In genomic region chr11:79959318-79959717, GRCh38 we compare ENCODE assay signal across 39 cellular contexts.
"Had no signal": no experiment of that assay in that cellular context is flagged by ENCODE, and none has a peak within 500 bp of the region (broad histone marks: within the 10 kb centered on the region; RNA-seq: fewer than 3 reads in every experiment).

No MANE protein-coding gene starts in this region.

- H3K27me3 ChIP-seq: adrenal gland, ascending aorta, body of pancreas, brain microvascular endothelial cell, breast epithelium, cardiac muscle cell had no signal

- H3K4me1 Mint-ChIP-seq: activated naive CD4-positive, alpha-beta T cell treated with anti-CD3 and anti-CD28 coated beads, Interleukin-2, amount 10 ng/mL, durations not matched to agents 7 days and 5 days; activated naive CD4-positive, alpha-beta T cell treated with anti-CD3 and anti-CD28 coated beads, Interleukin-2, amount 50 U/mL, for 24 hours; activated naive CD8-positive, alpha-beta T cell treated with anti-CD3 and anti-CD28 coated beads for 36 hours; activated naive CD8-positive, alpha-beta T cell treated with anti-CD3 and anti-CD28 coated beads, Interleukin-2, amount 10 ng/mL, durations not matched to agents 7 days and 5 days; activated naive CD8-positive, alpha-beta T cell treated with anti-CD3 and anti-CD28 coated beads, Interleukin-2, amount 50 U/mL, for 24 hours; activated T-helper 17 cell treated with anti-CD3 and anti-CD28 coated beads, Interleukin-2, amount 50 U/mL, for 72 hours; central memory CD8-positive, alpha-beta T cell had no signal

- H3K4me3 ChIP-seq: adrenal gland, ascending aorta, body of pancreas, breast epithelium, cardiac muscle cell had no signal

- H3K9me3 ChIP-seq: adrenal gland, body of pancreas had no signal

- FAIRE-seq: astrocyte, bronchial epithelial cell, colon had no signal

- H3K4me1 ChIP-seq: adrenal gland, ascending aorta, body of pancreas, breast epithelium had no signal

- H3K36me3 Mint-ChIP-seq: activated naive CD4-positive, alpha-beta T cell treated with anti-CD3 and anti-CD28 coated beads, Interleukin-2, amount 10 ng/mL, durations not matched to agents 7 days and 5 days; activated naive CD4-positive, alpha-beta T cell treated with anti-CD3 and anti-CD28 coated beads, Interleukin-2, amount 50 U/mL, for 24 hours; activated naive CD8-positive, alpha-beta T cell; activated naive CD8-positive, alpha-beta T cell treated with anti-CD3 and anti-CD28 coated beads for 36 hours; activated naive CD8-positive, alpha-beta T cell treated with anti-CD3 and anti-CD28 coated beads, Interleukin-2, amount 10 ng/mL, durations not matched to agents 7 days and 5 days; brain had no signal

- H3K27ac Mint-ChIP-seq: activated naive CD4-positive, alpha-beta T cell treated with anti-CD3 and anti-CD28 coated beads for 36 hours; activated naive CD4-positive, alpha-beta T cell treated with anti-CD3 and anti-CD28 coated beads, Interleukin-2, amount 10 ng/mL, durations not matched to agents 7 days and 5 days; activated naive CD4-positive, alpha-beta T cell treated with anti-CD3 and anti-CD28 coated beads, Interleukin-2, amount 50 U/mL, for 24 hours; activated naive CD4-positive, alpha-beta T cell treated with anti-CD3 and anti-CD28 coated beads, Interleukin-2, amount 50 U/mL, for 72 hours; activated naive CD8-positive, alpha-beta T cell; activated naive CD8-positive, alpha-beta T cell treated with anti-CD3 and anti-CD28 coated beads for 36 hours; activated naive CD8-positive, alpha-beta T cell treated with anti-CD3 and anti-CD28 coated beads, Interleukin-2, amount 10 ng/mL, durations not matched to agents 7 days and 5 days; activated naive CD8-positive, alpha-beta T cell treated with anti-CD3 and anti-CD28 coated beads, Interleukin-2, amount 50 U/mL, for 24 hours; activated T-cell treated with anti-CD3 and anti-CD28 coated beads, Interleukin-2, amount 50 U/mL, for 72 hours; activated T-helper 1 cell treated with anti-CD3 and anti-CD28 coated beads, Interleukin-12 subunit alpha, Interleukin-12 subunit beta, Interleukin-2, Interleukin-4 antibody, amounts not matched to agents 30 ng/mL and 10 ng/mL and 1 ng/mL, durations not matched to agents 14 hours and 24 hours and 36 hours; activated T-helper 17 cell treated with anti-CD3 and anti-CD28 coated beads, Interleukin-2, amount 50 U/mL, for 72 hours; activated T-helper 2 cell treated with anti-CD3 and anti-CD28 coated beads, Interferon-gamma antibody, Interleukin-2, Interleukin-4, amounts not matched to agents 10 μg/mL and 5 μg/mL and 100 μg/mL, durations not matched to agents 14 hours and 24 hours and 36 hours; brain had no signal

- H3K27me3 Mint-ChIP-seq: activated naive CD4-positive, alpha-beta T cell treated with anti-CD3 and anti-CD28 coated beads, Interleukin-2, amount 10 ng/mL, durations not matched to agents 7 days and 5 days; activated naive CD4-positive, alpha-beta T cell treated with anti-CD3 and anti-CD28 coated beads, Interleukin-2, amount 50 U/mL, for 24 hours; activated naive CD8-positive, alpha-beta T cell; activated naive CD8-positive, alpha-beta T cell treated with anti-CD3 and anti-CD28 coated beads for 36 hours; activated naive CD8-positive, alpha-beta T cell treated with anti-CD3 and anti-CD28 coated beads, Interleukin-2, amount 10 ng/mL, durations not matched to agents 7 days and 5 days; activated naive CD8-positive, alpha-beta T cell treated with anti-CD3 and anti-CD28 coated beads, Interleukin-2, amount 50 U/mL, for 24 hours; activated T-helper 17 cell treated with anti-CD3 and anti-CD28 coated beads, Interleukin-2, amount 50 U/mL, for 72 hours; central memory CD8-positive, alpha-beta T cell had no signal

- H3K27ac ChIP-seq: adrenal gland, ascending aorta, body of pancreas, brain microvascular endothelial cell, breast epithelium, cardiac muscle cell had no signal

- DNase-seq: activated effector memory CD4-positive, alpha-beta T cell treated with anti-CD3 and anti-CD28 coated beads, Interleukin-2, amount 50 U/mL, for 16 hours; activated effector memory CD4-positive, alpha-beta T cell treated with Interleukin-2 at 50 U/mL for 16 hours; activated gamma-delta T cell; activated gamma-delta T cell treated with Interleukin-2 at 50 U/mL for 16 hours; activated naive CD4-positive, alpha-beta T cell; activated naive CD4-positive, alpha-beta T cell treated with anti-CD3 and anti-CD28 coated beads for 36 hours; activated naive CD4-positive, alpha-beta T cell treated with anti-CD3 and anti-CD28 coated beads, Interleukin-2, amount 10 ng/mL, durations not matched to agents 7 days and 5 days; activated naive CD4-positive, alpha-beta T cell treated with anti-CD3 and anti-CD28 coated beads, Interleukin-2, amount 50 U/mL, for 16 hours; activated naive CD4-positive, alpha-beta T cell treated with Interleukin-2 at 50 U/mL for 16 hours; activated naive CD8-positive, alpha-beta T cell treated with anti-CD3 and anti-CD28 coated beads for 36 hours; activated naive CD8-positive, alpha-beta T cell treated with anti-CD3 and anti-CD28 coated beads, Interleukin-2, amount 10 ng/mL, durations not matched to agents 7 days and 5 days; activated naive CD8-positive, alpha-beta T cell treated with anti-CD3 and anti-CD28 coated beads, Interleukin-2, amount 50 U/mL, for 24 hours; activated T-cell treated with anti-CD3 and anti-CD28 coated beads, Interleukin-2, amount 50 U/mL, for 4 hours; activated T-cell treated with anti-CD3 and anti-CD28 coated beads, Interleukin-2, amount 50 U/mL, for 48 hours; activated T-cell treated with anti-CD3 and anti-CD28 coated beads, Interleukin-2, amount 50 U/mL, for 72 hours; adrenal gland; amniotic stem cell; amygdala; anterior cingulate cortex; aorta; body of pancreas; brain microvascular endothelial cell; caudate nucleus; central memory CD4-positive, alpha-beta T cell; cerebellar nuclear complex had no signal

- H3K4me3 Mint-ChIP-seq: activated naive CD4-positive, alpha-beta T cell treated with anti-CD3 and anti-CD28 coated beads for 36 hours; activated naive CD4-positive, alpha-beta T cell treated with anti-CD3 and anti-CD28 coated beads, Interleukin-2, amount 10 ng/mL, durations not matched to agents 7 days and 5 days; activated naive CD4-positive, alpha-beta T cell treated with anti-CD3 and anti-CD28 coated beads, Interleukin-2, amount 50 U/mL, for 24 hours; activated naive CD8-positive, alpha-beta T cell; activated naive CD8-positive, alpha-beta T cell treated with anti-CD3 and anti-CD28 coated beads for 36 hours; activated naive CD8-positive, alpha-beta T cell treated with anti-CD3 and anti-CD28 coated beads, Interleukin-2, amount 10 ng/mL, durations not matched to agents 7 days and 5 days; activated naive CD8-positive, alpha-beta T cell treated with anti-CD3 and anti-CD28 coated beads, Interleukin-2, amount 50 U/mL, for 24 hours; activated T-cell treated with anti-CD3 and anti-CD28 coated beads, Interleukin-2, amount 50 U/mL, for 4 hours; activated T-cell treated with anti-CD3 and anti-CD28 coated beads, Interleukin-2, amount 50 U/mL, for 72 hours; activated T-helper 1 cell treated with anti-CD3 and anti-CD28 coated beads, Interleukin-12 subunit alpha, Interleukin-12 subunit beta, Interleukin-2, Interleukin-4 antibody, amounts not matched to agents 30 ng/mL and 10 ng/mL and 1 ng/mL, durations not matched to agents 14 hours and 24 hours and 36 hours; activated T-helper 17 cell treated with anti-CD3 and anti-CD28 coated beads, Interleukin-2, amount 50 U/mL, for 72 hours; brain; central memory CD8-positive, alpha-beta T cell had no signal

- H3K36me3 ChIP-seq: adrenal gland, ascending aorta, brain microvascular endothelial cell, breast epithelium, cardiac muscle cell had no signal

- ATAC-seq: activated naive CD4-positive, alpha-beta T cell treated with anti-CD3 and anti-CD28 coated beads, Interleukin-2, amount 50 U/mL, for 72 hours; activated naive CD8-positive, alpha-beta T cell treated with anti-CD3 and anti-CD28 coated beads, Interleukin-2, amount 50 U/mL, for 24 hours; activated T-cell treated with anti-CD3 and anti-CD28 coated beads, Interleukin-2, amount 50 U/mL, for 4 hours; activated T-cell treated with anti-CD3 and anti-CD28 coated beads, Interleukin-2, amount 50 U/mL, for 72 hours; activated T-helper 17 cell treated with anti-CD3 and anti-CD28 coated beads, Interleukin-2, amount 50 U/mL, for 72 hours; body of pancreas had no signal
